8 cellular contexts compared by ENCODE assay signal in genomic region chr15:65184305-65184943, GRCh38. TPM values are rescaled to one million over a fixed set of nuclear protein-coding genes. Genes with fewer than 3 reads are reported as not detected.
DNase-seq lines count a peak whose midpoint lies in the region; ATAC-seq and TF ChIP-seq lines count a peak whose summit lies in the region.

No MANE protein-coding gene starts in this region.

- peaks cover 56% of the 10 kb centered on the region for H3K79me2 ChIP-seq in hepatocyte

- TF ChIP-seq CTCF in hepatocyte (IDR thresholded peaks at IDR 0.05; ENCODE audit: poor library complexity) = no peak

- peak; percentile 37 for TF ChIP-seq POLR2A in GM18951 (IDR thresholded peaks at IDR 0.05; ENCODE audit: extremely low read depth, insufficient read depth, insufficient read length)

- ATAC-seq in HG03457 (IDR thresholded peaks at IDR 0.05; ENCODE audit: unreplicated experiment) (peak; percentile 24), GM18870 (IDR thresholded peaks at IDR 0.05; ENCODE audit: unreplicated experiment) (no peak)

- no peaks in the 10 kb centered on the region for H3K27me3 ChIP-seq in hepatocyte

- H3K36me3 ChIP-seq in hepatocyte (replicated peaks; ENCODE audit: insufficient read depth, low read depth) = no peaks in the 10 kb centered on the region

- H3K9me3 ChIP-seq in hepatocyte (ENCODE audit: low read depth) = no peaks in the 10 kb centered on the region

- no peaks in the 10 kb centered on the region for H3K9me2 ChIP-seq in hepatocyte (replicated peaks; ENCODE audit: insufficient read depth)

- peak overlapping the region; percentile 81 for H3K4me2 ChIP-seq in hepatocyte

- H3K27ac ChIP-seq in angular gyrus (ENCODE audit: low read depth, low read length) (peak overlapping the region; percentile 95), hepatocyte (peak overlapping the region; percentile 95)

- H2AFZ ChIP-seq in hepatocyte = peak overlapping the region; percentile 95

- in situ Hi-C loops in GM18951 (cut with MboI; ENCODE audit: low sequenced_read_pairs, unreplicated experiment) = no loop called here

- H3K4me1 ChIP-seq in hepatocyte (ENCODE audit: insufficient read depth) = peaks cover 18% of the 10 kb centered on the region

- H3K4me3 ChIP-seq in hepatocyte = peak overlapping the region; percentile 56

- H4K20me1 ChIP-seq in hepatocyte (ENCODE audit: insufficient read depth, poor library complexity, severe bottlenecking) = peaks cover 26% of the 10 kb centered on the region

- DNase-seq in AG08395 (ENCODE audit: low spot score) (peak; percentile 52), SK-N-DZ (ENCODE audit: low spot score) (peak; percentile 52), hepatocyte (ENCODE audit: low spot score) (peak; percentile 71), renal cortical epithelial cell (ENCODE audit: low read depth) (peak; percentile 39)

- 1% methylated on average over 34 of the region's 36 CpGs for WGBS in hepatocyte (ENCODE audit: low lambda C conversion rate, missing lambda C conversion rate)

RNA-seq across cellular contexts. Expression of gene CLPX, which starts 0.7 kb away (rescaled TPM):
- 25.5 and 31.8 TPM in 2 replicates for polyA plus RNA-seq in SK-N-DZ (2014; cell fraction: cytosol; rRNA removed)
- 36.5 and 44.6 TPM in 2 replicates for polyA plus RNA-seq in SK-N-DZ (2014; cell fraction: nucleus; rRNA removed)
- 53.4 and 53.5 TPM in 2 replicates for total RNA-seq in hepatocyte
- 20.0 and 33.8 TPM in 2 replicates for polyA plus RNA-seq in hepatocyte
- total RNA-seq in renal cortical epithelial cell = 42.0 and 110 TPM in 2 replicates

RNA-seq across cellular contexts. Expression of gene CILP, which starts 26.8 kb away (rescaled TPM):
- not detected in 2 replicates for polyA plus RNA-seq in SK-N-DZ (2014; cell fraction: cytosol; rRNA removed)
- polyA plus RNA-seq in SK-N-DZ (2014; cell fraction: nucleus; rRNA removed) = 0.06 TPM in 1 of 2 replicates, not detected in the other
- 62.9 and 67.1 TPM in 2 replicates for total RNA-seq in hepatocyte
- 69.2 and 96.4 TPM in 2 replicates for polyA plus RNA-seq in hepatocyte
- total RNA-seq in renal cortical epithelial cell = under 0.01 and 0.40 TPM in 2 replicates

RNA-seq across cellular contexts. Expression of gene PDCD7, which starts 50.8 kb away (rescaled TPM):
- 27.4 and 28.9 TPM in 2 replicates for polyA plus RNA-seq in SK-N-DZ (2014; cell fraction: cytosol; rRNA removed)
- polyA plus RNA-seq in SK-N-DZ (2014; cell fraction: nucleus; rRNA removed) = 9.7 and 9.8 TPM in 2 replicates
- 15.2 and 18.7 TPM in 2 replicates for total RNA-seq in hepatocyte
- polyA plus RNA-seq in hepatocyte = 13.6 and 17.5 TPM in 2 replicates
- 12.9 and 18.4 TPM in 2 replicates for total RNA-seq in renal cortical epithelial cell

Comparison
In these comparisons a context has a peak if more than half of its experiments do, and no peak if none do; other contexts are left out.
1. RNA of gene CILP, which starts 26.8 kb away (total RNA-seq): 62.9 to 67.1 TPM in hepatocyte; under 0.01 to 0.40 TPM in renal cortical epithelial cell; every median in the first group is over 10 times any median in the second.
2. Peak in every context shown above with its lines, with median percentiles within 50 percentile points of each other: DNase-seq.